In the genomic region with DNA sequence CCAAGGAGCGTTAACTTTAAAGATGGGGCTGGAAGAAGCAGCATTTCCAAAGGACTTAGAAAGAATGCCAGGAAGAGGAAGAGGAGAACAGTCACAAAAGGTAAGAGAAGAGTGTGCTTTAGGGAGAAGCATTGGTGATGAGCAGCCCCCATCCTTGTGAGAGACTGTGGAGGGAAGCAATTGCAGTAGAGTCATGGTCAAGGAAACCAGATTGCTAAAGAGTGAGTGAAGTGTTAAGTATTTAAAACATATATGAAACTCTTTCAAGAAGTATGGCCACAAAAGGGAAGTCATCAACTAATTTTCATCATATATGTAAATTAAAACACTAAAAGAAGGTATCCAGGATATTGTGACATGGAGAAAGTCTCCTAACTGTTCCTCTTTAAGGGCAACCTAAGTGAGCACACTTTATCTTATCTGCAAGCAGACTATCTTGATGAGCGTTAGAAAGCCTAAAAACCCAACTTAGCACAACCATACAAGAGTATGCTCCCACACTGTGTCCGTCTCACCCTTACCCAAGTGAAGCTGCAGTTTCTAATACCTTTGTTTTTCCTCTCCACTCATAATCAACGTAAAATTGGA, we compare ENCODE assay signal across 12 cellular contexts.
"Had no signal": no experiment of that assay in that cellular context is flagged by ENCODE, and none has a peak within 500 bp of the region (broad histone marks: within the 10 kb centered on the region; RNA-seq: fewer than 3 reads in every experiment).

No MANE protein-coding gene starts in this region.

- DNase-seq: activated CD4-positive, alpha-beta T cell treated with anti-CD3 and anti-CD28 coated beads, Interleukin-2, amount 50 U/mL, for 4 hours; activated gamma-delta T cell; adrenal gland; cerebellar nuclear complex; cortex of kidney; lower lobe of right lung; nucleus accumbens; posterior cingulate gyrus; retina; stimulated activated naive B cell treated with anti-CD40 and anti-IgM and Interleukin-4, amounts not matched to agents 10 μg/mL and 1 μg/mL and 100 μg/mL, for 72 hours; WERI-Rb-1 had no signal

- H3K27ac ChIP-seq: adrenal gland, lower lobe of right lung, WERI-Rb-1 had no signal

- ATAC-seq: activated naive CD4-positive, alpha-beta T cell treated with anti-CD3 and anti-CD28 coated beads, Interleukin-2, amount 50 U/mL, for 72 hours; stimulated activated naive B cell treated with anti-CD40 and anti-IgM and Interleukin-4, amounts not matched to agents 10 μg/mL and 1 μg/mL and 100 μg/mL, for 72 hours had no signal

- H3K4me1 ChIP-seq: adrenal gland, lower lobe of right lung had no signal

- H3K4me3 ChIP-seq: adrenal gland, lower lobe of right lung had no signal

- H3K27me3 ChIP-seq: adrenal gland had no signal

- H3K36me3 ChIP-seq: adrenal gland, lower lobe of right lung, WERI-Rb-1 had no signal

- H3K9me3 ChIP-seq: adrenal gland, lower lobe of right lung had no signal
